8 cellular contexts compared by ENCODE assay signal in the genomic region with DNA sequence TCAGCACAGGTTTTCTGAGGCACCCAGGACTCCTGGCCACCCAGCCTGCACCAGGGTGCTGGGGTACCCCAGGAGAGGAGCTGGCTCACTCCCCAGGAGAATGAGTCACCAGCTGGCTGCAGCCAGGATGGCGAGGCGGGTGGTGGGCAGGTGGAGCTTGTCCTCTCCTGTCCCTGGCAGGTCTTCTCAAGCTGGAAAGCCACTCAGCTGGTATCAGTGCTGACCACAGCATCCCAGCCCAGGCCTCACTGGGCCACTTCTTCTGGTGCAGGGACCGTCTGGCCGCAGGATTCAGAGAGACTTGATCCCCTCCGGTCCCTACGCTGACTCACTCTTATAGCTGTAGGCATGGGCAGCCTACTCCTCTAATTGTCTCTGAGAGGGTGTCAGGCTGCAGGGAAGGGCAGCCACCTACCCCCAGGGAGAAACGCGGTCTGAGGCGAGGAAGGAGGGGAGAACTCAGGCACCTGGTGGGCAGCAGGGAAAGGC. TPM values are rescaled to one million over a fixed set of nuclear protein-coding genes. Genes with fewer than 3 reads are reported as not detected.
DNase-seq lines count a peak whose midpoint lies in the region; ATAC-seq and TF ChIP-seq lines count a peak whose summit lies in the region.

No MANE protein-coding gene starts in this region.

- TF ChIP-seq EP300 in esophagus muscularis mucosa (IDR thresholded peaks at IDR 0.05) = no peak

- H3K4me3 ChIP-seq in esophagus muscularis mucosa = no peak overlapping the region

- peak; percentile 9 for ATAC-seq in GM21576 (IDR thresholded peaks at IDR 0.05; ENCODE audit: unreplicated experiment)
- no peak for ATAC-seq in HG02840 (IDR thresholded peaks at IDR 0.05; ENCODE audit: low FRiP score, unreplicated experiment)

- WGBS in esophagus muscularis mucosa = 51% methylated on average over 9 of the region's 9 CpGs

- TF ChIP-seq POLR2A in esophagus muscularis mucosa (IDR thresholded peaks at IDR 0.05; ENCODE audit: low read depth) = no peak

- intact Hi-C loops in esophagus muscularis mucosa (cut with DNase I) = no loop called here

- no peaks in the 10 kb centered on the region for H3K27me3 ChIP-seq in esophagus muscularis mucosa

- DNase-seq in NCI-H2029 (lab: John Stamatoyannopoulos, UW) (peak; percentile 82), esophagus muscularis mucosa (ENCODE audit: extremely low spot score) (no peak), putamen (ENCODE audit: low spot score) (peak; percentile 70), NCI-H1436 treated with DMSO at 0.1 percent for 48 hours (lab: John Stamatoyannopoulos, UW) (no peak)
- DNase-seq in NK-92 treated with Interleukin-12 subunit alpha and Interleukin-12 subunit beta, amount 100 ng/mL, for 24 hours (lab: John Stamatoyannopoulos, UW) = no peak
- DNase-seq in activated T-cell treated with anti-CD3 and anti-CD28 coated beads, Interleukin-2, amount 50 U/mL, for 1 hour = no peak

- peak overlapping the region; percentile 46 to 79 (median 77) for H3K27ac ChIP-seq in esophagus muscularis mucosa (replicated peaks in 1 of 4)

- no peaks in the 10 kb centered on the region for H3K36me3 ChIP-seq in esophagus muscularis mucosa

- no peaks in the 10 kb centered on the region for H3K9me3 ChIP-seq in esophagus muscularis mucosa

- peaks cover 73 to 88% (median 80%) of the 10 kb centered on the region in 4 donors for H3K4me1 ChIP-seq in esophagus muscularis mucosa

- no peak for TF ChIP-seq CTCF in esophagus muscularis mucosa (IDR thresholded peaks at IDR 0.05)

RNA-seq across cellular contexts. Expression of gene TFEB, which starts 22.2 kb away (rescaled TPM):
- total RNA-seq in esophagus muscularis mucosa = 10 to 100 TPM; 24.2 to 46.7 (median 33.1) TPM

RNA-seq across cellular contexts. Expression of gene PGC, which starts 34.0 kb away (rescaled TPM):
- total RNA-seq in esophagus muscularis mucosa = 1 to 10 TPM in 1 of 4 donors, under 1 TPM in 2, not detected in 1; 0.83 to 1.1 (median 0.92) TPM

Comparison
In these comparisons a context has a peak if more than half of its experiments do, and no peak if none do; other contexts are left out.
1. DNase-seq: peak in NCI-H2029 (single experiment) and putamen (single experiment); none in esophagus muscularis mucosa (single experiment), NCI-H1436 treated with DMSO at 0.1 percent for 48 hours (single experiment), NK-92 treated with Interleukin-12 subunit alpha and Interleukin-12 subunit beta, amount 100 ng/mL, for 24 hours (single experiment) and activated T-cell treated with anti-CD3 and anti-CD28 coated beads, Interleukin-2, amount 50 U/mL, for 1 hour (single experiment).